ENCODE assay signal across 7 cellular contexts in genomic region chr11:46315033-46315738, GRCh38. TPM values are rescaled to one million over a fixed set of nuclear protein-coding genes. Genes with fewer than 3 reads are reported as not detected.
DNase-seq lines count a peak whose midpoint lies in the region; ATAC-seq, FAIRE-seq and TF ChIP-seq lines count a peak whose summit lies in the region.

No MANE protein-coding gene starts in this region.

- dilution Hi-C loops in keratinocyte (cut with MboI; ENCODE audit: extremely low pct_ligation_motif_present, low sequenced_read_pairs): no loop called here

- FAIRE-seq in GM18507 (lab: Jason Lieb, UNC) (peak; percentile 73), keratinocyte (lab: Jason Lieb, UNC) (peak; percentile 9)

- TF ChIP-seq CTCF in body of pancreas (IDR thresholded peaks at IDR 0.05) (peak; percentile 72 to 91 (median 86)), keratinocyte (optimal IDR thresholded peaks at IDR 0.05 in 1 of 3, IDR thresholded peaks at IDR 0.05 in 1 of 3, conservative IDR thresholded peaks at IDR 0.05 in 1 of 3; ENCODE audit: extremely low read depth in 1 of 3, insufficient read depth in 2 of 3, low read length in 3 of 3) (peak; percentile 87 to 92 (median 88))

- no peaks in the 10 kb centered on the region for H4K20me1 ChIP-seq in keratinocyte (ENCODE audit: control insufficient read depth, extremely low read depth, insufficient read depth, low read length)

- H3K4me2 ChIP-seq in keratinocyte (ENCODE audit: control insufficient read depth, extremely low read depth, insufficient read depth, low read depth, low read length): no peak overlapping the region

- H3K79me2 ChIP-seq in keratinocyte (ENCODE audit: control insufficient read depth, insufficient read depth, low read length): no peaks in the 10 kb centered on the region

- no peaks in the 10 kb centered on the region for H3K9me1 ChIP-seq in keratinocyte (ENCODE audit: control insufficient read depth, extremely low read depth, insufficient read depth, low read length)

- peak; percentile 76 for ATAC-seq in body of pancreas
- no peak for ATAC-seq in GM19397 (IDR thresholded peaks at IDR 0.05; ENCODE audit: unreplicated experiment)

- H2AFZ ChIP-seq in keratinocyte (ENCODE audit: control insufficient read depth, low read length): no peak overlapping the region

- no peaks in the 10 kb centered on the region for H3K9me3 ChIP-seq in body of pancreas
- no peaks in the 10 kb centered on the region for H3K9me3 ChIP-seq in keratinocyte (ENCODE audit: control insufficient read depth, low read depth, low read length)

- 31 to 37% methylated on average over 16 of the region's 16 CpGs for WGBS in body of pancreas, 2 donors

- H3K4me1 ChIP-seq in body of pancreas (peaks cover 21% of the 10 kb centered on the region), keratinocyte (ENCODE audit: control insufficient read depth, extremely low read depth, insufficient read depth, low read length) (no peaks in the 10 kb centered on the region)

- H3K27me3 ChIP-seq in body of pancreas (no peaks in the 10 kb centered on the region), keratinocyte (ENCODE audit: control insufficient read depth, extremely low read depth, insufficient read depth, low read length) (peaks cover 3% of the 10 kb centered on the region)

- no peak overlapping the region for H3K9ac ChIP-seq in keratinocyte (ENCODE audit: control insufficient read depth, extremely low read depth, insufficient read depth, low read length)

- TF ChIP-seq POLR2A in body of pancreas (IDR thresholded peaks at IDR 0.05): no peak

- H3K36me3 ChIP-seq in body of pancreas (replicated peaks in 1 of 2; ENCODE audit: insufficient read depth in 1 of 2, low read depth in 2 of 2) (peaks cover 0 to 23% of the 10 kb centered on the region in 2 donors), keratinocyte (ENCODE audit: control insufficient read depth in 2 of 2, extremely low read depth in 1 of 2, insufficient read depth in 2 of 2, low read length in 2 of 2) (no peaks in the 10 kb centered on the region)

- DNase-seq in GM18507 (ENCODE audit: extremely low spot score, insufficient read length, low read depth) (peak; percentile 56), NCI-H1092 (lab: John Stamatoyannopoulos, UW) (peak; percentile 64), UCSD-AML1 (lab: John Stamatoyannopoulos, UW; ENCODE audit: unreplicated experiment) (peak; percentile 76), body of pancreas (peak; percentile 69 to 84 (median 79)), keratinocyte (ENCODE audit: low read depth, low spot score) (no peak)
- peak; percentile 66 to 77 for DNase-seq in stimulated activated CD4-positive, alpha-beta T cell treated with anti-CD3 and anti-CD28 coated beads, Interleukin-4, amount 100 ng/mL, for 48 hours (ENCODE audit: low read depth in 2 of 2)

- H3K27ac ChIP-seq in body of pancreas (peak overlapping the region in 3 of 4 donors; percentile 63 to 68 (median 65)), keratinocyte (ENCODE audit: control insufficient read depth, insufficient read depth, low read length) (no peak overlapping the region)

- intact Hi-C loops in body of pancreas (cut with DNase I): no loop called here

- H3K4me3 ChIP-seq in body of pancreas: no peak overlapping the region
- no peak overlapping the region for H3K4me3 ChIP-seq in keratinocyte (ENCODE audit: control insufficient read depth in 2 of 3, extremely low read depth in 1 of 3, insufficient read depth in 2 of 3, low read depth in 1 of 3, low read length in 3 of 3)

RNA-seq across cellular contexts. Expression of gene DGKZ, which starts 32.1 kb away (rescaled TPM):
- 10 to 100 TPM; 79.4 to 86.4 TPM for total RNA-seq in body of pancreas
- polyA plus RNA-seq in keratinocyte: 23.3 to 43.9 TPM (median 39.1 TPM) in 3 replicates
- polyA plus RNA-seq in keratinocyte (2011; ENCODE audit: low read depth): 31.5 TPM
- polyA plus RNA-seq in keratinocyte (2011; cell fraction: cytosol; rRNA removed): 22.4 and 46.3 TPM in 2 replicates
- 69.8 and 91.7 TPM in 2 replicates for polyA plus RNA-seq in keratinocyte (2011; cell fraction: nucleus; rRNA removed)
- polyA plus RNA-seq in keratinocyte (2012; ENCODE audit: low replicate concordance): 25.8 and 54.2 TPM in 2 replicates
- polyA minus RNA-seq in keratinocyte: 40.2 to 144 TPM (median 43.0 TPM) in 3 replicates
- polyA minus RNA-seq in keratinocyte (2011; cell fraction: cytosol; rRNA and poly(A)+ RNA removed): 107 TPM
- polyA minus RNA-seq in keratinocyte (2011; cell fraction: nucleus; rRNA and poly(A)+ RNA removed): 46.5 and 51.3 TPM in 2 replicates

RNA-seq across cellular contexts. Expression of gene CREB3L1, which starts 37.7 kb away (rescaled TPM):
- 10 to 100 TPM; 20.8 to 22.7 TPM for total RNA-seq in body of pancreas
- polyA plus RNA-seq in keratinocyte: 0.06 to 0.19 TPM in 2 of 3 replicates, not detected in the other
- 0.65 TPM for polyA plus RNA-seq in keratinocyte (2011; ENCODE audit: low read depth)
- polyA plus RNA-seq in keratinocyte (2011; cell fraction: cytosol; rRNA removed): 0.06 and 0.18 TPM in 2 replicates
- polyA plus RNA-seq in keratinocyte (2011; cell fraction: nucleus; rRNA removed): 0.31 TPM in 2 replicates
- 0.18 and 0.23 TPM in 2 replicates for polyA plus RNA-seq in keratinocyte (2012; ENCODE audit: low replicate concordance)
- 3.4 TPM in 1 of 3 replicates, not detected in the others for polyA minus RNA-seq in keratinocyte
- 1.9 TPM for polyA minus RNA-seq in keratinocyte (2011; cell fraction: cytosol; rRNA and poly(A)+ RNA removed)
- polyA minus RNA-seq in keratinocyte (2011; cell fraction: nucleus; rRNA and poly(A)+ RNA removed): 0.70 TPM in 1 of 2 replicates, not detected in the other
